1 cellular context compared by ENCODE assay signal in the genomic region with DNA sequence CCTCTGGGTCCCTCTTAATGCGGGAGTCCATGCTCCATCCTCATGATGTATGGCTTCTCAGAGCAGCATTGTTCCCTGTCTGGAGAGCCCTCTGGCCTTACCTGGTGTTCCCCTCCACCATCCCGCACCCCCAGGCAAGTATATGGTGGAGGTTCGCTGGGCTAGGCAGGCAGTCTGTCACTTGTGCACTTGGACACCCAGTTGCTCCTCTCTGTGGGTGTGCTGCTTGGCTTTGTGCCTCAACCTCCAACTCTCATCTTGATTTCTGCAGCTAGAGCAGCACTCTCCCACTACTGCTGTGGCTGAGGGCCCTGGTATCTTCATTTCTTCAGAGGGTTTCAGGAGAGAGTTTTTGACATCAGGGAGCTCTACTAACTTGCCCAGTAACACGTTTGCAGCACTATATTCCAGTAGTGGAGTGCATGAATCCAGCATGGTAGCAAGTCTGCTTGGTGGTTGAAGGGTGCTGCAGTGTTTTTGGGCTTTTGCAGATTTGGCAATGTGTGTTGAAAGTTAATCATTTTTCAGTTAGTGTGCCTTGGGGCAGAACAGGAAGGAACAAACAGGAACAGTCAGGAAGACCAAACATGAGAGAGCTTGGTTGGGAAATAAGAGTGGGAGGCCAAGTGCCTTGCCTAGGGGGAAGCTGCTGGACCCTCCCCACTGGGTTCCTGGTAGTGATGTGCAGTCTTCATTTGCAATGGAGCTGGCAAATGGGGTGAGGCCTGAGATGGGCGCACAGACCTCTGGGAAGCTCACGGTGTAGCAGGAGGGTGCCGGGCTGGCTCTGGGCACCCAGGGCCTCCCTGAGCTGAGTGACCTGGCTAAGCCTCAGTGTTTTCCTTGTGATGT.
TF ChIP-seq lines count a peak whose summit lies in the region.

No MANE protein-coding gene starts in this region.

TF ChIP-seq in liver, 16 proteins besides CTCF, POLR2A, EP300 and RAD21 (continued from another document):
- TF ChIP-seq NR2F2 (IDR thresholded peaks at IDR 0.05) (no peak), FOXA1 (IDR thresholded peaks at IDR 0.05) (no peak), RXRA (IDR thresholded peaks at IDR 0.05) (peak; percentile 68 to 81), HNF4G (IDR thresholded peaks at IDR 0.05) (no peak), TAF1 (conservative IDR thresholded peaks at IDR 0.05) (no peak)
- TF ChIP-seq, protein P1, sequence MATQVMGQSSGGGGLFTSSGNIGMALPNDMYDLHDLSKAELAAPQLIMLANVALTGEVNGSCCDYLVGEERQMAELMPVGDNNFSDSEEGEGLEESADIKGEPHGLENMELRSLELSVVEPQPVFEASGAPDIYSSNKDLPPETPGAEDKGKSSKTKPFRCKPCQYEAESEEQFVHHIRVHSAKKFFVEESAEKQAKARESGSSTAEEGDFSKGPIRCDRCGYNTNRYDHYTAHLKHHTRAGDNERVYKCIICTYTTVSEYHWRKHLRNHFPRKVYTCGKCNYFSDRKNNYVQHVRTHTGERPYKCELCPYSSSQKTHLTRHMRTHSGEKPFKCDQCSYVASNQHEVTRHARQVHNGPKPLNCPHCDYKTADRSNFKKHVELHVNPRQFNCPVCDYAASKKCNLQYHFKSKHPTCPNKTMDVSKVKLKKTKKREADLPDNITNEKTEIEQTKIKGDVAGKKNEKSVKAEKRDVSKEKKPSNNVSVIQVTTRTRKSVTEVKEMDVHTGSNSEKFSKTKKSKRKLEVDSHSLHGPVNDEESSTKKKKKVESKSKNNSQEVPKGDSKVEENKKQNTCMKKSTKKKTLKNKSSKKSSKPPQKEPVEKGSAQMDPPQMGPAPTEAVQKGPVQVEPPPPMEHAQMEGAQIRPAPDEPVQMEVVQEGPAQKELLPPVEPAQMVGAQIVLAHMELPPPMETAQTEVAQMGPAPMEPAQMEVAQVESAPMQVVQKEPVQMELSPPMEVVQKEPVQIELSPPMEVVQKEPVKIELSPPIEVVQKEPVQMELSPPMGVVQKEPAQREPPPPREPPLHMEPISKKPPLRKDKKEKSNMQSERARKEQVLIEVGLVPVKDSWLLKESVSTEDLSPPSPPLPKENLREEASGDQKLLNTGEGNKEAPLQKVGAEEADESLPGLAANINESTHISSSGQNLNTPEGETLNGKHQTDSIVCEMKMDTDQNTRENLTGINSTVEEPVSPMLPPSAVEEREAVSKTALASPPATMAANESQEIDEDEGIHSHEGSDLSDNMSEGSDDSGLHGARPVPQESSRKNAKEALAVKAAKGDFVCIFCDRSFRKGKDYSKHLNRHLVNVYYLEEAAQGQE (IDR thresholded peaks at IDR 0.05) = peak; percentile 17
